ENCODE assay signal across 15 cellular contexts in the genomic region with DNA sequence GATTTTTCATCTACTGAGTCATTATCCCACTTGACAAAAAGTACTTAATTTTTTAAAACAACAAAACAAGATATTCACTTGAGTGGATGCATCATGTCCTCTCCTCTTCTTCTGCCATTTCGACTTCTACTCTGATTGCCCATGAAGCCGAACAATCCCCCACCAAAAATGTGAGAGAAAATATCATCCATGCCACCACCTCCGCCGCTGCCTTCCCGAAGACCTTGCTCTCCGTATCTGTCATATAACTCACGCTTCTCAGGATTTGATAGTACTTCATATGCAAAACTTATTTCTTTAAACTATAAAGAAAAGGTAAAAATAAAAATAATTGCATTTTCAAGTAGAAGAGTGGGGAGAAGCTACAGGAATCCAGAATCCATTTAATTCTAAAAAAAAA. TPM values are rescaled to one million over a fixed set of nuclear protein-coding genes. Genes with fewer than 3 reads are reported as not detected.
DNase-seq lines count a peak whose midpoint lies in the region; ATAC-seq, FAIRE-seq and TF ChIP-seq lines count a peak whose summit lies in the region.
"Had no signal": no experiment of that assay in that cellular context is flagged by ENCODE, and none has a peak within 500 bp of the region (broad histone marks: within the 10 kb centered on the region; RNA-seq: fewer than 3 reads in every experiment).

No MANE protein-coding gene starts in this region.

- H3K27ac ChIP-seq in HepG2 (ENCODE audit: extremely low read length, insufficient read depth, low read length) (no peak overlapping the region), right lobe of liver (no peak overlapping the region), neuronal stem cell (replicated peaks; ENCODE audit: low read length) (no peak overlapping the region), WERI-Rb-1 (no peak overlapping the region)

- H3K9me3 ChIP-seq in HepG2 (ENCODE audit: low read length) = no peaks in the 10 kb centered on the region
- no peaks in the 10 kb centered on the region for H3K9me3 ChIP-seq in right lobe of liver
- H3K9me3 ChIP-seq in neuronal stem cell (replicated peaks in 1 of 2; ENCODE audit: control insufficient read depth in 2 of 2, insufficient read depth in 1 of 2, low read depth in 1 of 2, low read length in 2 of 2) = no peaks in the 10 kb centered on the region
- H3K9me3 ChIP-seq in WERI-Rb-1 (ENCODE audit: severe bottlenecking) = no peaks in the 10 kb centered on the region

- H4K91ac ChIP-seq in neuronal stem cell (ENCODE audit: low read depth, low read length, poor library complexity) = no peak overlapping the region

- no peak overlapping the region for H2BK12ac ChIP-seq in neuronal stem cell (ENCODE audit: low read length)

- H3K36me3 ChIP-seq in HepG2 (replicated peaks in 1 of 2; ENCODE audit: control insufficient read depth in 1 of 2, insufficient read depth in 2 of 2, low read length in 2 of 2) = peaks cover 16 to 37% of the 10 kb centered on the region in 2 experiments
- H3K36me3 ChIP-seq in right lobe of liver = peaks cover 9 to 37% (median 21%) of the 10 kb centered on the region in 4 donors
- H3K36me3 ChIP-seq in neuronal stem cell (replicated peaks in 1 of 2; ENCODE audit: control insufficient read depth in 2 of 2, insufficient read depth in 2 of 2, low read length in 2 of 2) = peaks cover 21 to 53% of the 10 kb centered on the region in 2 donors
- peaks cover 57% of the 10 kb centered on the region for H3K36me3 ChIP-seq in WERI-Rb-1

- H3K4me2 ChIP-seq in HepG2 (ENCODE audit: low read depth, low read length) (peak overlapping the region; percentile 94), neuronal stem cell (ENCODE audit: insufficient read depth, low read length, poor library complexity, severe bottlenecking) (no peak overlapping the region)

- no TSS peak for BruUV-seq in HepG2 (replicated peaks; lab: Mats Ljungman, UMichigan)

- no peak for DNase-seq in HepG2 (ENCODE audit: low spot score)
- DNase-seq in right lobe of liver = no peak
- no peak for DNase-seq in T-cell
- DNase-seq in glutamatergic neuron = no peak
- no peak for DNase-seq in neuronal stem cell (ENCODE audit: low spot score)
- DNase-seq in NCI-H526 (lab: John Stamatoyannopoulos, UW) = no peak
- DNase-seq in WERI-Rb-1 = no peak
- DNase-seq: activated effector memory CD4-positive, alpha-beta T cell treated with anti-CD3 and anti-CD28 coated beads, Interleukin-2, amount 50 U/mL, for 16 hours; GF-D8; NCI-H187; NCI-H774; Right ventricle myocardium superior; stimulated activated CD4-positive, alpha-beta T cell treated with anti-CD3 and anti-CD28 coated beads, Interleukin-2, amount 100 ng/mL, for 48 hours; stimulated activated naive CD4-positive, alpha-beta T cell had no signal

- no peak overlapping the region for H4K8ac ChIP-seq in neuronal stem cell (ENCODE audit: low read depth, low read length)

- ATAC-seq in HepG2 (no peak), right lobe of liver (no peak), T-cell (replicated peaks in 1 of 4) (no peak), HG02870 (IDR thresholded peaks at IDR 0.05; ENCODE audit: unreplicated experiment) (no peak)

- in situ Hi-C loops in HepG2 (cut with HindIII; ENCODE audit: extremely low pct_ligation_motif_present, low pct_unique_long_range_greater_than_20kb) = no loop called here

- no peak overlapping the region for H3K23ac ChIP-seq in neuronal stem cell (ENCODE audit: low read depth, low read length, poor library complexity)

- no peak overlapping the region for H3K14ac ChIP-seq in neuronal stem cell (ENCODE audit: low read length)

- H3K27me3 ChIP-seq in HepG2 (ENCODE audit: control insufficient read depth in 1 of 2, insufficient read depth in 2 of 2, low read length in 2 of 2) (no peaks in the 10 kb centered on the region; a peak in 1 of 5 replicates), right lobe of liver (no peaks in the 10 kb centered on the region), neuronal stem cell (ENCODE audit: control insufficient read depth in 3 of 3, insufficient read depth in 3 of 3, low read depth in 1 of 3, low read length in 3 of 3) (no peaks in the 10 kb centered on the region), WERI-Rb-1 (ENCODE audit: insufficient read depth, low read depth, severe bottlenecking) (no peaks in the 10 kb centered on the region)

- H3K9me3 Mint-ChIP-seq in T-cell (no peaks in the 10 kb centered on the region), glutamatergic neuron (ENCODE audit: unreplicated experiment) (peaks cover 13% of the 10 kb centered on the region)

- H3K4me3 Mint-ChIP-seq in T-cell = peak overlapping the region; percentile 32 to 98 (median 49)
- peak overlapping the region; percentile 36 for H3K4me3 Mint-ChIP-seq in glutamatergic neuron (ENCODE audit: unreplicated experiment)

- H3K9ac ChIP-seq in HepG2 (ENCODE audit: insufficient read depth, low read depth, low read length) (peak overlapping the region; percentile 93; the same call in 1 of the 2 replicates), neuronal stem cell (ENCODE audit: low read depth, low read length, poor library complexity) (no peak overlapping the region)

- no peak overlapping the region for H2BK120ac ChIP-seq in neuronal stem cell (ENCODE audit: low read depth, low read length)

- H3K79me1 ChIP-seq in neuronal stem cell (ENCODE audit: low read depth, low read length) = peaks cover 4% of the 10 kb centered on the region

- H3K4me1 ChIP-seq in HepG2 (ENCODE audit: insufficient read depth, low read length) (peaks cover 59% of the 10 kb centered on the region), right lobe of liver (peaks cover 0 to 37% (median 19%) of the 10 kb centered on the region in 4 donors), neuronal stem cell (ENCODE audit: control insufficient read depth in 2 of 2, insufficient read depth in 1 of 2, low read depth in 1 of 2, low read length in 2 of 2) (peaks cover 7 to 23% of the 10 kb centered on the region in 2 donors)

- intact Hi-C loops in HepG2 (cut with micrococcal nuclease; ENCODE audit: unreplicated experiment) = loop anchor here (5.0 kb wide), 1 partner anchor 139 kb away; the partner anchor contains the start of gene C16orf87
- intact Hi-C loops in right lobe of liver (cut with DNase I) = no loop called here

- TF ChIP-seq EP300 in HepG2 (IDR thresholded peaks at IDR 0.05; ENCODE audit: low read depth in 2 of 2, low read length in 2 of 2) = no peak
- TF ChIP-seq EP300 in HepG2 (CRISPR knock-in tag; IDR thresholded peaks at IDR 0.05; ENCODE audit: borderline replicate concordance) = no peak

- TF ChIP-seq RAD21 in HepG2 (CRISPR knock-in tag; IDR thresholded peaks at IDR 0.05) = no peak

- no peak overlapping the region for H2BK15ac ChIP-seq in neuronal stem cell (ENCODE audit: low read length)

- no peak for TF ChIP-seq CTCF in HepG2 (CRISPR knock-in tag; IDR thresholded peaks at IDR 0.05)
- no peak for TF ChIP-seq CTCF in right lobe of liver (IDR thresholded peaks at IDR 0.05)
- TF ChIP-seq CTCF in glutamatergic neuron (IDR thresholded peaks at IDR 0.05; ENCODE audit: partially characterized antibody, unreplicated experiment) = no peak
- TF ChIP-seq CTCF in WERI-Rb-1 (IDR thresholded peaks at IDR 0.05; ENCODE audit: low read depth, low read length) = no peak

- H2AK5ac ChIP-seq in neuronal stem cell (ENCODE audit: low read depth, low read length) = no peak overlapping the region

- no peak for FAIRE-seq in HepG2 (lab: Jason Lieb, UNC)

- CTCF ChIA-PET in HepG2 (lab: Yijun Ruan, JAX; ENCODE audit: low intra/inter-chr PET ratio, low total read pairs) (no interaction called here), T-cell (lab: Charles Lee) (interaction anchor here (0.5 to 0.9 kb wide), 3 partner anchors 8 to 408 kb away, joined by 3 to 7 read pairs (median 4); no protein-coding TSS in a partner anchor)

- 92% methylated on average over 7 of the region's 7 CpGs for WGBS in HepG2 (ENCODE audit: low lambda C conversion rate)
- WGBS in right lobe of liver (ENCODE audit: insufficient coverage, low coverage, low lambda C conversion rate, missing lambda C conversion rate) = 93% methylated on average over 7 of the region's 7 CpGs
- WGBS in neuronal stem cell (ENCODE audit: extremely low coverage in 2 of 2, insufficient read length in 2 of 2, insufficient replicate concordance in 1 of 2), 2 donors = no CpG with 5 or more reads among the region's 7 CpGs

- H3K27me3 Mint-ChIP-seq in T-cell (no peaks in the 10 kb centered on the region), glutamatergic neuron (ENCODE audit: unreplicated experiment) (peaks cover 3% of the 10 kb centered on the region)

- no peak overlapping the region for H3K4ac ChIP-seq in neuronal stem cell (ENCODE audit: low read length)

- H2AFZ ChIP-seq in HepG2 (ENCODE audit: low read length) = no peak overlapping the region
- H2AFZ ChIP-seq in neuronal stem cell (ENCODE audit: low read length) = no peak overlapping the region

- H3K79me2 ChIP-seq in HepG2 (ENCODE audit: insufficient read depth, low read length) = peaks cover 56% of the 10 kb centered on the region

- H3K4me3 ChIP-seq in HepG2 (replicated peaks in 1 of 3; ENCODE audit: insufficient read depth in 1 of 3, low read depth in 2 of 3, low read length in 3 of 3) (peak overlapping the region in 2 of 3 experiments; percentile 74 to 96; a peak in 2 of 6 replicates), right lobe of liver (no peak overlapping the region), neuronal stem cell (ENCODE audit: low read length in 2 of 2) (no peak overlapping the region), WERI-Rb-1 (ENCODE audit: low read depth, low read length) (no peak overlapping the region)

- H3K18ac ChIP-seq in neuronal stem cell (ENCODE audit: low read length) = no peak overlapping the region

- H3K36me3 Mint-ChIP-seq in T-cell (peaks cover 39% of the 10 kb centered on the region), glutamatergic neuron (ENCODE audit: unreplicated experiment) (no peaks in the 10 kb centered on the region)

- peaks cover 43% of the 10 kb centered on the region for H4K20me1 ChIP-seq in HepG2 (ENCODE audit: insufficient read depth, low read length)

- no peak overlapping the region for H2BK5ac ChIP-seq in neuronal stem cell (ENCODE audit: low read length)

- H3K27ac Mint-ChIP-seq in T-cell (peak overlapping the region; percentile 51 to 72), glutamatergic neuron (ENCODE audit: unreplicated experiment) (peak overlapping the region; percentile 36)

- TF ChIP-seq POLR2A in HepG2 (IDR thresholded peaks at IDR 0.05; ENCODE audit: insufficient read depth in 1 of 2, low read depth in 2 of 2, low read length in 2 of 2) (no peak), right lobe of liver (IDR thresholded peaks at IDR 0.05) (no peak)

- peaks cover 61 to 73% (median 70%) of the 10 kb centered on the region in 3 donors for H3K4me1 Mint-ChIP-seq in T-cell
- H3K4me1 Mint-ChIP-seq in glutamatergic neuron (ENCODE audit: low read depth, unreplicated experiment) = peaks cover 29% of the 10 kb centered on the region

- POLR2A ChIA-PET in HepG2 (lab: Yijun Ruan, JAX) = interaction anchor here (0.7 to 1.8 kb wide), 3 partner anchors 17 to 127 kb away, joined by 3 to 8 read pairs (median 6); no protein-coding TSS in a partner anchor
- POLR2A ChIA-PET in T-cell (lab: Charles Lee) = interaction anchor here (0.6 to 0.7 kb wide), 6 partner anchors 9 to 1287 kb away, joined by 3 to 4 read pairs (median 3); no protein-coding TSS in a partner anchor

RNA-seq across cellular contexts. Expression of gene DNAJA2, which starts 2.2 kb away (rescaled TPM):
- total RNA-seq in HepG2 (2016; rRNA removed; fragmentation: Illumina TruSeq; extraction: Trizol) = 176 and 181 TPM in 2 replicates
- total RNA-seq in HepG2 (2016; cell fraction: cytosol; rRNA removed; fragmentation: Illumina TruSeq; extraction: Trizol; ENCODE audit: low read depth) = 47.3 and 50.8 TPM in 2 replicates
- total RNA-seq in HepG2 (2016; cell fraction: insoluble cytoplasmic fraction; rRNA removed; fragmentation: Illumina TruSeq; extraction: Trizol) = 176 and 177 TPM in 2 replicates
- total RNA-seq in HepG2 (2016; cell fraction: membrane; rRNA removed; fragmentation: Illumina TruSeq; extraction: Trizol) = 92.5 and 108 TPM in 2 replicates
- total RNA-seq in HepG2 (2016; cell fraction: nucleus; rRNA removed; fragmentation: Illumina TruSeq; extraction: Trizol) = 65.1 and 73.4 TPM in 2 replicates
- polyA plus RNA-seq in HepG2 (2011; rRNA removed) = 22.0 and 25.4 TPM in 2 replicates
- 10.6 and 19.4 TPM in 2 replicates for polyA plus RNA-seq in HepG2 (2011; cell fraction: cytosol; rRNA removed)
- 9.5 and 13.3 TPM in 2 replicates for polyA plus RNA-seq in HepG2 (2011; cell fraction: nucleus; rRNA removed)
- 107 and 109 TPM in 2 replicates for polyA plus RNA-seq in HepG2 (2012)
- 27.5 and 27.6 TPM in 2 replicates for polyA plus RNA-seq in HepG2 (2016; cell fraction: cytosol; fragmentation: Illumina TruSeq; extraction: Trizol; ENCODE audit: low read depth)
- polyA plus RNA-seq in HepG2 (2016; cell fraction: insoluble cytoplasmic fraction; fragmentation: Illumina TruSeq; extraction: Trizol; ENCODE audit: low read depth) = 139 and 148 TPM in 2 replicates
- 41.2 and 43.1 TPM in 2 replicates for polyA plus RNA-seq in HepG2 (2016; cell fraction: membrane; fragmentation: Illumina TruSeq; extraction: Trizol; ENCODE audit: low read depth)
- 78.3 and 82.7 TPM in 2 replicates for polyA plus RNA-seq in HepG2 (2016; cell fraction: nucleus; fragmentation: Illumina TruSeq; extraction: Trizol; ENCODE audit: insufficient read depth, low read depth)
- 17.9 and 28.5 TPM in 2 replicates for polyA minus RNA-seq in HepG2 (2011; rRNA and poly(A)+ RNA removed; ENCODE audit: low replicate concordance)
- 57.4 and 64.5 TPM in 2 replicates for polyA minus RNA-seq in HepG2 (2011; cell fraction: cytosol; rRNA and poly(A)+ RNA removed)
- polyA minus RNA-seq in HepG2 (2011; cell fraction: nucleus; rRNA and poly(A)+ RNA removed) = 42.6 and 54.6 TPM in 2 replicates
- total RNA-seq in right lobe of liver = 10 to 100 TPM; 25.3 to 38.3 (median 32.0) TPM
- total RNA-seq in T-cell = 10 to 100 TPM; 60.4 to 75.3 (median 67.4) TPM
- 95.8 TPM for total RNA-seq in glutamatergic neuron (ENCODE audit: unreplicated experiment)
- 38.1 TPM for polyA plus RNA-seq in neuronal stem cell (2013, experiment 1 of 2)
- 38.0 TPM for polyA plus RNA-seq in neuronal stem cell (2013, experiment 2 of 2)

Comparison
In these comparisons a context has a peak if more than half of its experiments do, and no peak if none do; other contexts are left out.
1. H3K4me3 ChIP-seq: peak in HepG2 (2 of 3); none in right lobe of liver (0 of 3), neuronal stem cell (0 of 2) and WERI-Rb-1 (single experiment).